In genomic region chr15:92228830-92229229, GRCh38 we compare ENCODE assay signal across 7 cellular contexts.
"Had no signal": no experiment of that assay in that cellular context is flagged by ENCODE, and none has a peak within 500 bp of the region (broad histone marks: within the 10 kb centered on the region; RNA-seq: fewer than 3 reads in every experiment).

No MANE protein-coding gene starts in this region.

- H3K4me3 Mint-ChIP-seq: H9 had no signal

- H3K4me1 Mint-ChIP-seq: H9 had no signal

- H3K4me3 ChIP-seq: GM23248 had no signal

- H3K9ac ChIP-seq: GM23248 had no signal

- H3K27ac ChIP-seq: GM23248 had no signal

- FAIRE-seq: H54, HTR-8/SVneo had no signal

- DNase-seq: GM23248, GOT3, H9, HCEC 1CT, IMR-90 had no signal

- H2AFZ ChIP-seq: GM23248 had no signal
